14 cellular contexts compared by ENCODE assay signal in the genomic region with DNA sequence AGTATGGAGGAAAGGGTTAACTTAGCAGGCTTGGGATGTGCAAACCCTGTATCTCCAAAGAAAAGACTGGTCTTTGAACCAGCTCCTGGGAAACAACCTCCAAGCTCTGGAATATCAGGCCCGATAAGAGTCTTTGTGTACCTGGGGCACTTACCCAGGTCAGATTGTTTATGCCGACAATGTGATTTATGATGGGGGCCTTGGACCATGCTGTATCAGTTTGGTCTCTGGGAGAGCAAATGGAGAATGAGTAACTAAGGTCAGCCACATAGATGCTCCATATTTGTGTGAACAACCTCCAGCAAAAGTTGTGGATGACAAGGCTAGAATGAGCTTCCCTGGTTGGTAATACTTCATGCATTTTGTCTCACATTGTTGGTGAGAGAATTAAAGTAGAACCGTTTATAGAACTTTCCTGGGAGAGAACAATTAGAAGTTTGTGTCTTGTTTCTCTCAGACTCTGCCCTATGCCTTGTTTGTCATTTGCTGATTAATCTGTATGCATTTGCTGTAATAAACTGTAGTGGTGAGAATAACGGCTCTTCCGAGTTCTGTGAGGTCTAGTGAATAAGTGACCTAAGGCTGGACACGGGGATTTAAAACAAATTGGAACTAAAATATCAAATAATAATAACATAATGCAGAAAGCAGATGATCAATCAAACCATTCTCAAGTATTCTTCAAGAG.
DNase-seq lines count a peak whose midpoint lies in the region; ATAC-seq and TF ChIP-seq lines count a peak whose summit lies in the region.
"Had no signal": no experiment of that assay in that cellular context is flagged by ENCODE, and none has a peak within 500 bp of the region (broad histone marks: within the 10 kb centered on the region; RNA-seq: fewer than 3 reads in every experiment).

No MANE protein-coding gene starts in this region.

- no peak for ATAC-seq in mucosa of descending colon
- no peak for ATAC-seq in aorta (ENCODE audit: low FRiP score)
- no peak for ATAC-seq in GM18873 (IDR thresholded peaks at IDR 0.05; ENCODE audit: low FRiP score, unreplicated experiment)
- ATAC-seq: GM12878 had no signal

- H3K27ac Mint-ChIP-seq in Caco-2 (ENCODE audit: unreplicated experiment) (no peak overlapping the region), progenitor cell of endocrine pancreas (peak overlapping the region; percentile 7), chondrocyte (ENCODE audit: unreplicated experiment) (no peak overlapping the region)
- H3K27ac Mint-ChIP-seq: CD4-positive, CD25-positive, alpha-beta regulatory T cell had no signal

- H3K36me3 ChIP-seq in Caco-2 (ENCODE audit: control insufficient read depth, insufficient read depth, low read length) = no peaks in the 10 kb centered on the region
- H3K36me3 ChIP-seq in hepatocyte (replicated peaks; ENCODE audit: insufficient read depth, low read depth) = no peaks in the 10 kb centered on the region
- no peaks in the 10 kb centered on the region for H3K36me3 ChIP-seq in mucosa of descending colon (ENCODE audit: low read depth)
- no peaks in the 10 kb centered on the region for H3K36me3 ChIP-seq in aorta (ENCODE audit: control insufficient read depth in 1 of 2, insufficient read depth in 2 of 2, low read length in 1 of 2)
- H3K36me3 ChIP-seq: BLaER1 treated with 17β-estradiol and CSF1 and Interleukin-3, amounts not matched to agents 10 nM and 100 nM had no signal

- no peaks in the 10 kb centered on the region for H3K9me3 ChIP-seq in Caco-2
- no peaks in the 10 kb centered on the region for H3K9me3 ChIP-seq in hepatocyte (ENCODE audit: low read depth)
- no peaks in the 10 kb centered on the region for H3K9me3 ChIP-seq in mucosa of descending colon
- H3K9me3 ChIP-seq in aorta (ENCODE audit: control insufficient read depth, low read length) = no peaks in the 10 kb centered on the region
- H3K9me3 ChIP-seq: BLaER1 treated with 17β-estradiol and CSF1 and Interleukin-3, amounts not matched to agents 10 nM and 100 nM had no signal

- H3K4me3 Mint-ChIP-seq in Caco-2 (ENCODE audit: unreplicated experiment) (no peak overlapping the region), progenitor cell of endocrine pancreas (ENCODE audit: low read depth) (no peak overlapping the region), chondrocyte (ENCODE audit: unreplicated experiment) (no peak overlapping the region)
- H3K4me3 Mint-ChIP-seq: CD4-positive, CD25-positive, alpha-beta regulatory T cell had no signal

- TF ChIP-seq CTCF in Caco-2 (IDR thresholded peaks at IDR 0.05; ENCODE audit: insufficient read depth in 1 of 2, low read depth in 1 of 2, low read length in 1 of 2, severe bottlenecking in 1 of 2, unreplicated experiment in 1 of 2) (no peak), hepatocyte (IDR thresholded peaks at IDR 0.05; ENCODE audit: poor library complexity) (no peak), progenitor cell of endocrine pancreas (IDR thresholded peaks at IDR 0.05; ENCODE audit: unreplicated experiment) (no peak), mucosa of descending colon (IDR thresholded peaks at IDR 0.05) (no peak), chondrocyte (IDR thresholded peaks at IDR 0.05) (no peak)

- BruUV-seq in Caco-2 (replicated peaks; lab: Mats Ljungman, UMichigan) = no TSS peak

- H3K27me3 Mint-ChIP-seq in Caco-2 (ENCODE audit: insufficient read depth, unreplicated experiment) (no peaks in the 10 kb centered on the region), progenitor cell of endocrine pancreas (no peaks in the 10 kb centered on the region), chondrocyte (ENCODE audit: low read depth) (no peaks in the 10 kb centered on the region)
- H3K27me3 Mint-ChIP-seq: CD4-positive, CD25-positive, alpha-beta regulatory T cell had no signal

- H3K27ac ChIP-seq in hepatocyte (no peak overlapping the region), aorta (ENCODE audit: low read depth in 1 of 2, low read length in 2 of 2) (no peak overlapping the region)
- H3K27ac ChIP-seq: BLaER1 treated with 17β-estradiol and CSF1 and Interleukin-3, amounts not matched to agents 10 nM and 100 nM; GM23248 had no signal

- CTCF ChIA-PET in Caco-2 (lab: Charles Lee) = no interaction called here

- WGBS in hepatocyte (ENCODE audit: low lambda C conversion rate, missing lambda C conversion rate) = 40% methylated on average over 6 of the region's 6 CpGs
- 68 to 70% methylated on average over 6 of the region's 6 CpGs for WGBS in aorta, 2 donors

- DNase-seq in Caco-2 (peak; percentile 30 to 77), HuH-7.5 (ENCODE audit: low spot score) (peak; percentile 32), hepatocyte (ENCODE audit: low spot score) (peak; percentile 30), progenitor cell of endocrine pancreas (ENCODE audit: low spot score, unreplicated experiment) (no peak), mucosa of descending colon (no peak), aorta (no peak), chondrocyte (ENCODE audit: low spot score) (no peak)
- DNase-seq: ACHN; CD4-positive, CD25-positive, alpha-beta regulatory T cell; DMS79; GM23248 had no signal

- H3K27me3 ChIP-seq in Caco-2 (replicated peaks; ENCODE audit: control insufficient read depth, insufficient read depth, low read length) (no peaks in the 10 kb centered on the region), hepatocyte (no peaks in the 10 kb centered on the region), aorta (ENCODE audit: control insufficient read depth in 1 of 2, insufficient read depth in 2 of 2, low read length in 1 of 2) (no peaks in the 10 kb centered on the region)
- H3K27me3 ChIP-seq: BLaER1 treated with 17β-estradiol and CSF1 and Interleukin-3, amounts not matched to agents 10 nM and 100 nM had no signal

- H3K36me3 Mint-ChIP-seq in Caco-2 (ENCODE audit: insufficient read depth, unreplicated experiment) (no peaks in the 10 kb centered on the region), progenitor cell of endocrine pancreas (ENCODE audit: insufficient read depth) (peaks cover 16% of the 10 kb centered on the region), chondrocyte (ENCODE audit: low read depth) (no peaks in the 10 kb centered on the region)
- H3K36me3 Mint-ChIP-seq: CD4-positive, CD25-positive, alpha-beta regulatory T cell had no signal

- H3K9me3 Mint-ChIP-seq in Caco-2 (ENCODE audit: unreplicated experiment) = no peaks in the 10 kb centered on the region
- H3K9me3 Mint-ChIP-seq in progenitor cell of endocrine pancreas (ENCODE audit: low read depth) = peaks cover 25% of the 10 kb centered on the region
- H3K9me3 Mint-ChIP-seq in chondrocyte (ENCODE audit: low read depth) = peaks cover 5% of the 10 kb centered on the region

- H4K20me1 ChIP-seq in hepatocyte (ENCODE audit: insufficient read depth, poor library complexity, severe bottlenecking) = no peaks in the 10 kb centered on the region
- H4K20me1 ChIP-seq: BLaER1 treated with 17β-estradiol and CSF1 and Interleukin-3, amounts not matched to agents 10 nM and 100 nM had no signal

- no peaks in the 10 kb centered on the region for H3K79me2 ChIP-seq in hepatocyte

- H3K4me1 Mint-ChIP-seq in Caco-2 (ENCODE audit: low read depth, unreplicated experiment) (peaks cover 6% of the 10 kb centered on the region), progenitor cell of endocrine pancreas (ENCODE audit: low read depth) (peaks cover 18% of the 10 kb centered on the region), chondrocyte (ENCODE audit: low read depth) (peaks cover 27% of the 10 kb centered on the region)
- H3K4me1 Mint-ChIP-seq: CD4-positive, CD25-positive, alpha-beta regulatory T cell had no signal

- no peak overlapping the region for H3K4me3 ChIP-seq in Caco-2 (ENCODE audit: low read depth, low read length)
- H3K4me3 ChIP-seq in hepatocyte = no peak overlapping the region
- no peak overlapping the region for H3K4me3 ChIP-seq in mucosa of descending colon
- H3K4me3 ChIP-seq in aorta (ENCODE audit: low read length in 2 of 2) = no peak overlapping the region
- H3K4me3 ChIP-seq: BLaER1 treated with 17β-estradiol and CSF1 and Interleukin-3, amounts not matched to agents 10 nM and 100 nM; GM12878; GM23248 had no signal

- H3K9me2 ChIP-seq in hepatocyte (replicated peaks; ENCODE audit: insufficient read depth) = no peaks in the 10 kb centered on the region

- intact Hi-C loops in Caco-2 (cut with micrococcal nuclease; ENCODE audit: unreplicated experiment) = no loop called here
- intact Hi-C loops in mucosa of descending colon (cut with DNase I, micrococcal nuclease) = no loop called here
- intact Hi-C loops in aorta (cut with DNase I) = no loop called here

- POLR2A ChIA-PET in Caco-2 (lab: Charles Lee) = no interaction called here

- H3K4me2 ChIP-seq in hepatocyte = peak overlapping the region; percentile 2
- H3K4me2 ChIP-seq: BLaER1 treated with 17β-estradiol and CSF1 and Interleukin-3, amounts not matched to agents 10 nM and 100 nM had no signal

- no peak overlapping the region for H2AFZ ChIP-seq in hepatocyte
- H2AFZ ChIP-seq: GM23248 had no signal

- H3K4me1 ChIP-seq in Caco-2 = peaks cover 3% of the 10 kb centered on the region; the same call in 1 of the 2 replicates
- H3K4me1 ChIP-seq in hepatocyte (ENCODE audit: insufficient read depth) = no peaks in the 10 kb centered on the region
- no peaks in the 10 kb centered on the region for H3K4me1 ChIP-seq in mucosa of descending colon (ENCODE audit: low read depth)
- H3K4me1 ChIP-seq in aorta (ENCODE audit: control insufficient read depth in 1 of 2, insufficient read depth in 2 of 2, low read length in 2 of 2) = peaks cover 0 to 2% of the 10 kb centered on the region in 2 donors
- H3K4me1 ChIP-seq: BLaER1 treated with 17β-estradiol and CSF1 and Interleukin-3, amounts not matched to agents 10 nM and 100 nM had no signal

Comparison
In these comparisons a context has a peak if more than half of its experiments do, and no peak if none do; other contexts are left out.
1. DNase-seq: peak in Caco-2 (2 of 2), HuH-7.5 (single experiment) and hepatocyte (single experiment); none in progenitor cell of endocrine pancreas (single experiment), mucosa of descending colon (0 of 3), aorta (0 of 2) and chondrocyte (single experiment).